ENCODE assay signal across 9 cellular contexts in genomic region chr19:39030854-39031367, GRCh38. TPM values are rescaled to one million over a fixed set of nuclear protein-coding genes. Genes with fewer than 3 reads are reported as not detected.
A peak's percentile ranks its signal among the peaks of the same experiment; 100 is the strongest.
DNase-seq lines count a peak whose midpoint lies in the region; ATAC-seq, FAIRE-seq and TF ChIP-seq lines count a peak whose summit lies in the region.
"Had no signal": no experiment of that assay in that cellular context is flagged by ENCODE, and none has a peak within 500 bp of the region (broad histone marks: within the 10 kb centered on the region; RNA-seq: fewer than 3 reads in every experiment).

No MANE protein-coding gene starts in this region.

- H3K4me3 ChIP-seq in keratinocyte (ENCODE audit: control insufficient read depth in 2 of 3, extremely low read depth in 1 of 3, insufficient read depth in 2 of 3, low read depth in 1 of 3, low read length in 3 of 3) = peak overlapping the region; percentile 29 to 70 (median 50)
- peak overlapping the region; percentile 44 to 79 (median 55) for H3K4me3 ChIP-seq in subcutaneous abdominal adipose tissue (ENCODE audit: low read depth in 1 of 5, low read length in 5 of 5)

- no peaks in the 10 kb centered on the region for H3K9me1 ChIP-seq in keratinocyte (ENCODE audit: control insufficient read depth, extremely low read depth, insufficient read depth, low read length)

- H3K9me3 Mint-ChIP-seq in activated CD4-positive, alpha-beta T cell treated with anti-CD3 and anti-CD28 coated beads for 36 hours (ENCODE audit: low read depth) = peaks cover 2% of the 10 kb centered on the region
- H3K9me3 Mint-ChIP-seq in activated naive CD8-positive, alpha-beta T cell treated with anti-CD3 and anti-CD28 coated beads for 36 hours = peaks cover 3% of the 10 kb centered on the region

- no peaks in the 10 kb centered on the region for H3K36me3 ChIP-seq in keratinocyte (ENCODE audit: control insufficient read depth in 2 of 2, extremely low read depth in 1 of 2, insufficient read depth in 2 of 2, low read length in 2 of 2)
- peaks cover 0 to 13% (median 10%) of the 10 kb centered on the region in 5 donors for H3K36me3 ChIP-seq in subcutaneous abdominal adipose tissue (ENCODE audit: control insufficient read depth in 5 of 5, insufficient read depth in 5 of 5, low read length in 5 of 5)

- H3K27ac ChIP-seq in keratinocyte (ENCODE audit: control insufficient read depth, insufficient read depth, low read length) (peak overlapping the region; percentile 65), subcutaneous abdominal adipose tissue (ENCODE audit: low read depth, low read length) (no peak overlapping the region)

- H3K4me1 ChIP-seq in keratinocyte (ENCODE audit: control insufficient read depth, extremely low read depth, insufficient read depth, low read length) = peaks cover 29% of the 10 kb centered on the region
- H3K4me1 ChIP-seq in subcutaneous abdominal adipose tissue (ENCODE audit: control insufficient read depth in 5 of 5, insufficient read depth in 5 of 5, low read length in 5 of 5) = peaks cover 0 to 33% (median 23%) of the 10 kb centered on the region in 5 donors

- H3K4me2 ChIP-seq in keratinocyte (ENCODE audit: control insufficient read depth, extremely low read depth, insufficient read depth, low read depth, low read length) = peak overlapping the region; percentile 62

- H3K79me2 ChIP-seq in keratinocyte (ENCODE audit: control insufficient read depth, insufficient read depth, low read length) = no peaks in the 10 kb centered on the region

- H3K4me3 Mint-ChIP-seq in activated CD4-positive, alpha-beta T cell treated with anti-CD3 and anti-CD28 coated beads for 36 hours = peak overlapping the region; percentile 58
- peak overlapping the region; percentile 70 for H3K4me3 Mint-ChIP-seq in activated naive CD8-positive, alpha-beta T cell treated with anti-CD3 and anti-CD28 coated beads for 36 hours

- H3K27me3 Mint-ChIP-seq in activated CD4-positive, alpha-beta T cell treated with anti-CD3 and anti-CD28 coated beads for 36 hours = peaks cover 28% of the 10 kb centered on the region
- peaks cover 72% of the 10 kb centered on the region for H3K27me3 Mint-ChIP-seq in activated naive CD8-positive, alpha-beta T cell treated with anti-CD3 and anti-CD28 coated beads for 36 hours

- no peaks in the 10 kb centered on the region for H3K9me3 ChIP-seq in keratinocyte (ENCODE audit: control insufficient read depth, low read depth, low read length)
- H3K9me3 ChIP-seq in subcutaneous abdominal adipose tissue (ENCODE audit: control insufficient read depth in 5 of 5, low read length in 5 of 5) = peaks cover 0 to 3% (median 0%) of the 10 kb centered on the region in 5 donors

- no peak for DNase-seq in activated CD4-positive, alpha-beta T cell treated with anti-CD3 and anti-CD28 coated beads for 36 hours
- no peak for DNase-seq in activated CD4-positive, alpha-beta T cell treated with anti-CD3 and anti-CD28 coated beads for 1 hour
- DNase-seq in activated naive CD8-positive, alpha-beta T cell treated with anti-CD3 and anti-CD28 coated beads for 36 hours = no peak
- DNase-seq in keratinocyte (ENCODE audit: low read depth, low spot score) (no peak), SIG-M5 treated with dmso at 0.1 percent for 504 hours (lab: John Stamatoyannopoulos, UW; ENCODE audit: unreplicated experiment) (no peak), NCI-H524 treated with DMSO at 0.1 percent for 48 hours (lab: John Stamatoyannopoulos, UW) (no peak)

- no peak for ATAC-seq in activated CD4-positive, alpha-beta T cell treated with anti-CD3 and anti-CD28 coated beads for 36 hours
- no peak for ATAC-seq in GM19397 (IDR thresholded peaks at IDR 0.05; ENCODE audit: unreplicated experiment)

- H4K20me1 ChIP-seq in keratinocyte (ENCODE audit: control insufficient read depth, extremely low read depth, insufficient read depth, low read length) = no peaks in the 10 kb centered on the region

- FAIRE-seq in keratinocyte (lab: Jason Lieb, UNC) = no peak

- no peak overlapping the region for H3K27ac Mint-ChIP-seq in activated CD4-positive, alpha-beta T cell treated with anti-CD3 and anti-CD28 coated beads for 36 hours
- no peak overlapping the region for H3K27ac Mint-ChIP-seq in activated naive CD8-positive, alpha-beta T cell treated with anti-CD3 and anti-CD28 coated beads for 36 hours

- POLR2A ChIA-PET in activated CD4-positive, alpha-beta T cell treated with anti-CD3 and anti-CD28 coated beads for 36 hours (lab: Charles Lee) = no interaction called here

- no peak for TF ChIP-seq CTCF in keratinocyte (optimal IDR thresholded peaks at IDR 0.05 in 1 of 3, IDR thresholded peaks at IDR 0.05 in 1 of 3, conservative IDR thresholded peaks at IDR 0.05 in 1 of 3; ENCODE audit: extremely low read depth in 1 of 3, insufficient read depth in 2 of 3, low read length in 3 of 3)

- no peaks in the 10 kb centered on the region for H3K36me3 Mint-ChIP-seq in activated CD4-positive, alpha-beta T cell treated with anti-CD3 and anti-CD28 coated beads for 36 hours (ENCODE audit: low read depth)
- no peaks in the 10 kb centered on the region for H3K36me3 Mint-ChIP-seq in activated naive CD8-positive, alpha-beta T cell treated with anti-CD3 and anti-CD28 coated beads for 36 hours

- H2AFZ ChIP-seq in keratinocyte (ENCODE audit: control insufficient read depth, low read length) = peak overlapping the region; percentile 77

- dilution Hi-C loops in keratinocyte (cut with MboI; ENCODE audit: extremely low pct_ligation_motif_present, low sequenced_read_pairs) = no loop called here

- no peaks in the 10 kb centered on the region for H3K27me3 ChIP-seq in keratinocyte (ENCODE audit: control insufficient read depth, extremely low read depth, insufficient read depth, low read length)
- peaks cover 0 to 4% (median 0%) of the 10 kb centered on the region in 5 donors for H3K27me3 ChIP-seq in subcutaneous abdominal adipose tissue (ENCODE audit: control insufficient read depth in 5 of 5, insufficient read depth in 4 of 5, low read length in 5 of 5)

- peaks cover 5% of the 10 kb centered on the region for H3K4me1 Mint-ChIP-seq in activated CD4-positive, alpha-beta T cell treated with anti-CD3 and anti-CD28 coated beads for 36 hours
- peaks cover 4% of the 10 kb centered on the region for H3K4me1 Mint-ChIP-seq in activated naive CD8-positive, alpha-beta T cell treated with anti-CD3 and anti-CD28 coated beads for 36 hours

- intact Hi-C loops in activated CD4-positive, alpha-beta T cell treated with anti-CD3 and anti-CD28 coated beads for 36 hours (cut with DNase I, micrococcal nuclease) = loop anchor here (1.0 to 10.0 kb wide), 4 partner anchors 66 to 380 kb away; partner anchors contain the start of genes MRPS12 (in 1 of the 2), SAMD4B (in 1 of the 2) and SARS2 (in 1 of the 2)

- peak overlapping the region; percentile 53 for H3K9ac ChIP-seq in keratinocyte (ENCODE audit: control insufficient read depth, extremely low read depth, insufficient read depth, low read length)
- H3K9ac ChIP-seq in subcutaneous abdominal adipose tissue (ENCODE audit: low read length in 5 of 5) = peak overlapping the region in 3 of 5 donors; percentile 20 to 60 (median 57)

- CTCF ChIA-PET in activated CD4-positive, alpha-beta T cell treated with anti-CD3 and anti-CD28 coated beads for 36 hours (lab: Charles Lee) = interaction anchor here (1.5 kb wide), 1 partner anchor 55 kb away, joined by 4 read pairs; the partner anchor contains the start of gene FBXO17

RNA-seq across cellular contexts. Expression of gene FBXO27, which starts 1.4 kb away (rescaled TPM):
- total RNA-seq in activated CD4-positive, alpha-beta T cell treated with anti-CD3 and anti-CD28 coated beads for 36 hours = under 1 TPM; 0.71 to 0.90 TPM
- 1 to 10 TPM; 1.3 to 1.7 TPM for total RNA-seq in activated naive CD8-positive, alpha-beta T cell treated with anti-CD3 and anti-CD28 coated beads for 36 hours
- 4.4 to 6.9 TPM (median 4.4 TPM) in 3 replicates for polyA plus RNA-seq in keratinocyte
- 1.9 TPM for polyA plus RNA-seq in keratinocyte (2011; ENCODE audit: low read depth)
- 4.0 and 4.3 TPM in 2 replicates for polyA plus RNA-seq in keratinocyte (2011; cell fraction: cytosol; rRNA removed)
- polyA plus RNA-seq in keratinocyte (2011; cell fraction: nucleus; rRNA removed) = 3.3 and 4.1 TPM in 2 replicates
- polyA plus RNA-seq in keratinocyte (2012; ENCODE audit: low replicate concordance) = 3.9 and 7.4 TPM in 2 replicates
- 5.9 to 27.1 TPM (median 9.8 TPM) in 3 replicates for polyA minus RNA-seq in keratinocyte
- polyA minus RNA-seq in keratinocyte (2011; cell fraction: cytosol; rRNA and poly(A)+ RNA removed) = 5.0 TPM
- 1.2 and 1.3 TPM in 2 replicates for polyA minus RNA-seq in keratinocyte (2011; cell fraction: nucleus; rRNA and poly(A)+ RNA removed)
- total RNA-seq: HT1080 had no signal

RNA-seq across cellular contexts. Expression of gene ACP7, which starts 53.3 kb away (rescaled TPM):
- not detected for total RNA-seq in activated CD4-positive, alpha-beta T cell treated with anti-CD3 and anti-CD28 coated beads for 36 hours
- not detected for total RNA-seq in activated naive CD8-positive, alpha-beta T cell treated with anti-CD3 and anti-CD28 coated beads for 36 hours
- polyA plus RNA-seq in keratinocyte = 0.08 to 0.28 TPM (median 0.09 TPM) in 3 replicates
- polyA plus RNA-seq in keratinocyte (2011; ENCODE audit: low read depth) = 28.0 TPM
- 0.04 and 0.11 TPM in 2 replicates for polyA plus RNA-seq in keratinocyte (2011; cell fraction: cytosol; rRNA removed)
- 0.37 and 0.50 TPM in 2 replicates for polyA plus RNA-seq in keratinocyte (2011; cell fraction: nucleus; rRNA removed)
- 0.85 and 30.8 TPM in 2 replicates for polyA plus RNA-seq in keratinocyte (2012; ENCODE audit: low replicate concordance)
- polyA minus RNA-seq in keratinocyte = 0.56 to 1.3 TPM (median 0.74 TPM) in 3 replicates
- not detected for polyA minus RNA-seq in keratinocyte (2011; cell fraction: cytosol; rRNA and poly(A)+ RNA removed)
- polyA minus RNA-seq in keratinocyte (2011; cell fraction: nucleus; rRNA and poly(A)+ RNA removed) = 0.54 and 0.95 TPM in 2 replicates

RNA-seq across cellular contexts. Expression of gene FBXO17, which starts 55.4 kb away (rescaled TPM):
- not detected for total RNA-seq in activated CD4-positive, alpha-beta T cell treated with anti-CD3 and anti-CD28 coated beads for 36 hours
- total RNA-seq in activated naive CD8-positive, alpha-beta T cell treated with anti-CD3 and anti-CD28 coated beads for 36 hours = not detected
- 5.4 to 7.7 TPM (median 6.5 TPM) in 3 replicates for polyA plus RNA-seq in keratinocyte
- 1.5 TPM for polyA plus RNA-seq in keratinocyte (2011; ENCODE audit: low read depth)
- polyA plus RNA-seq in keratinocyte (2011; cell fraction: cytosol; rRNA removed) = 2.8 and 5.6 TPM in 2 replicates
- polyA plus RNA-seq in keratinocyte (2011; cell fraction: nucleus; rRNA removed) = 12.9 and 16.2 TPM in 2 replicates
- 6.1 and 10.3 TPM in 2 replicates for polyA plus RNA-seq in keratinocyte (2012; ENCODE audit: low replicate concordance)
- 3.2 to 6.6 TPM (median 5.0 TPM) in 3 replicates for polyA minus RNA-seq in keratinocyte
- 3.8 TPM for polyA minus RNA-seq in keratinocyte (2011; cell fraction: cytosol; rRNA and poly(A)+ RNA removed)
- 4.0 and 4.1 TPM in 2 replicates for polyA minus RNA-seq in keratinocyte (2011; cell fraction: nucleus; rRNA and poly(A)+ RNA removed)
